ENCODE assay signal across 30 cellular contexts in genomic region chr20:62780204-62780603, GRCh38. TPM values are rescaled to one million over a fixed set of nuclear protein-coding genes. Genes with fewer than 3 reads are reported as not detected.
A peak's percentile ranks its signal among the peaks of the same experiment; 100 is the strongest.
DNase-seq lines count a peak whose midpoint lies in the region; ATAC-seq, FAIRE-seq and TF ChIP-seq lines count a peak whose summit lies in the region.
"Had no signal": no experiment of that assay in that cellular context is flagged by ENCODE, and none has a peak within 500 bp of the region (broad histone marks: within the 10 kb centered on the region; RNA-seq: fewer than 3 reads in every experiment).

No MANE protein-coding gene starts in this region.

- no peak for ATAC-seq in HG03139 (IDR thresholded peaks at IDR 0.05; ENCODE audit: unreplicated experiment)
- ATAC-seq: GM23338, psoas muscle had no signal

- H3K36me3 ChIP-seq in thyroid gland = no peaks in the 10 kb centered on the region
- H3K36me3 ChIP-seq: breast epithelium, uterus had no signal

- no peaks in the 10 kb centered on the region for H3K9me3 ChIP-seq in thyroid gland
- H3K9me3 ChIP-seq: breast epithelium, psoas muscle, uterus had no signal

- H3K4me3 ChIP-seq in thyroid gland (replicated peaks in 1 of 3) = no peak overlapping the region
- H3K4me3 ChIP-seq: breast epithelium, GM23338, psoas muscle, uterus had no signal

- WGBS in thyroid gland, 2 donors = 64 to 70% methylated on average over 20 of the region's 20 CpGs

- TF ChIP-seq POLR2A in thyroid gland (IDR thresholded peaks at IDR 0.05) = no peak

- DNase-seq in NCI-H1105 treated with DMSO at 0.1 percent for 48 hours (lab: John Stamatoyannopoulos, UW) (peak; percentile 39), NCI-H1105 (lab: John Stamatoyannopoulos, UW) (no peak), HTR-8/SVneo (ENCODE audit: insufficient read length, low spot score) (no peak), NCI-H524 treated with DMSO at 0.1 percent for 48 hours (lab: John Stamatoyannopoulos, UW) (peak; percentile 83), left kidney (ENCODE audit: low read depth, low spot score) (peak; percentile 41), GM19239 (ENCODE audit: insufficient read length, low spot score) (no peak), thyroid gland (no peak)
- DNase-seq: activated CD4-positive, alpha-beta memory T cell treated with anti-CD3 and anti-CD28 coated beads for 36 hours; activated CD8-positive, alpha-beta memory T cell treated with anti-CD3 and anti-CD28 coated beads, Interleukin-2, amount 50 U/mL, for 48 hours; AML-193; effector CD4-positive, alpha-beta T cell; kidney; MM.1S; naive B cell; NCI-H1436 treated with DMSO at 0.1 percent for 48 hours; NCI-H446; occipital lobe; psoas muscle; SHP77 treated with DMSO at 0.1 percent for 48 hours; stimulated activated CD4-positive, alpha-beta T cell treated with anti-CD3 and anti-CD28 coated beads, Interleukin-15, amount 100 ng/mL, for 24 hours; stimulated activated naive CD4-positive, alpha-beta T cell; T1000; uterus had no signal

- H3K27me3 ChIP-seq in thyroid gland = no peaks in the 10 kb centered on the region
- H3K27me3 ChIP-seq: uterus had no signal

- no peak for TF ChIP-seq CTCF in thyroid gland (IDR thresholded peaks at IDR 0.05)

- intact Hi-C loops in thyroid gland (cut with DNase I) = no loop called here

- no peaks in the 10 kb centered on the region for H3K4me1 ChIP-seq in thyroid gland
- H3K4me1 ChIP-seq: breast epithelium, uterus had no signal

- peak; percentile 55 for FAIRE-seq in HTR-8/SVneo (lab: Jason Lieb, UNC)
- no peak for FAIRE-seq in GM19239 (lab: Jason Lieb, UNC)
- FAIRE-seq: A204.1, colon, kidney had no signal

- H3K27ac ChIP-seq in thyroid gland = no peak overlapping the region
- H3K27ac ChIP-seq: breast epithelium, epithelial cell of prostate, KMS-11, psoas muscle, uterus had no signal

RNA-seq across cellular contexts. Expression of gene MRGBP, which starts 16.1 kb away (rescaled TPM):
- total RNA-seq in thyroid gland = 10 to 100 TPM in 3 of 4 donors, 1 to 10 TPM in 1; 9.9 to 14.6 (median 12.4) TPM

RNA-seq across cellular contexts. Expression of gene OGFR, which starts 24.4 kb away (rescaled TPM):
- 10 to 100 TPM; 50.0 to 67.6 (median 63.7) TPM for total RNA-seq in thyroid gland

RNA-seq across cellular contexts. Expression of gene COL9A3, which starts 36.6 kb away (rescaled TPM):
- total RNA-seq in thyroid gland = 100 to 1,000 TPM in 1 of 4 donors, 10 to 100 TPM in 2, 1 to 10 TPM in 1; 5.3 to 113 (median 62.8) TPM
- total RNA-seq: activated CD4-positive, alpha-beta memory T cell treated with anti-CD3 and anti-CD28 coated beads for 36 hours had no signal

Comparison
In these comparisons a context has a peak if more than half of its experiments do, and no peak if none do; other contexts are left out.
1. DNase-seq: peak in NCI-H1105 treated with DMSO at 0.1 percent for 48 hours (single experiment), NCI-H524 treated with DMSO at 0.1 percent for 48 hours (single experiment) and left kidney (single experiment); none in NCI-H1105 (single experiment), HTR-8/SVneo (single experiment), GM19239 (single experiment) and thyroid gland (0 of 2).